8 cellular contexts compared by ENCODE assay signal in the genomic region with DNA sequence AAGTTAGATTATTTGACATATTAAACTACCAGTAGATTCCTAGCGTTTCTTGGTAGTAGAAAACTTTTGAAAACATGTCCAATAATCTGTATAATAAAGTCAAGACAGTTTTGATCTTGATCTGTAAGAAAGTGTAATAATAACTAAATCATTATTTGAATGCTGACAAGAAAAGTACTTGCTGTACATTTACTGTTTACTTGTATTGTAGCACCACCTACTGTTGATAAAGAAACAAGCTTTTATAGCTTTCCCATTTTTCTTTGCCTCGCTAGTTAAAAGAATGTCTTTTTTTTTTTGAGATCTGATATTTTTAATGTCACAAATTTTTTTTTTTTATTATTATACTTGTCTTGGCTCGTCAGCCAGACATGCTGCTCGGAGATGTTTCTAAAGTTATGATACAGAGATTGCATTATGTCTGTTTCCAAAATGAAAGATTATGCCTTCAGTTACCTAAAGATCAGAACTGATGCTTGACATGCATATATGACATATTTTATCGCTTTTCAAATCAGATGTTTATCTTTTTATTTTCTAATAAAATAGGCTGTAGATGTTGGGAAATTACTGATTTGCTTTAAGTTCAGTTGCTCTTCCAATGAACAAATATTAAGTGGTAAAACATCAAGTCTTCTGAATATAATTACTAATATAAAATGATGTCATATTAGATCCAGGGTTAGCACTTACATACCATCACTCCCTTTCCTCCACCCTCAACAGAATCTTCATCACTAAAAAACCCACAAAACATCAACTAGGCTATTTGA.
A peak's percentile ranks its signal among the peaks of the same experiment; 100 is the strongest.
DNase-seq lines count a peak whose midpoint lies in the region; ATAC-seq, FAIRE-seq and TF ChIP-seq lines count a peak whose summit lies in the region.

No MANE protein-coding gene starts in this region.

- H3K27me3 ChIP-seq in upper lobe of left lung = no peaks in the 10 kb centered on the region
- no peaks in the 10 kb centered on the region for H3K27me3 ChIP-seq in H7 (ENCODE audit: control insufficient read depth, insufficient read depth, low read length)

- intact Hi-C loops in kidney (cut with DNase I) = loop anchor here (10.0 kb wide), 1 partner anchor 205 kb away; no protein-coding TSS in a partner anchor

- H3K36me3 ChIP-seq in kidney (ENCODE audit: control insufficient read depth in 1 of 2, insufficient read depth in 2 of 2, low read length in 2 of 2) (no peaks in the 10 kb centered on the region), upper lobe of left lung (no peaks in the 10 kb centered on the region), H7 (replicated peaks; ENCODE audit: control insufficient read depth, insufficient read depth, low read length) (no peaks in the 10 kb centered on the region)

- peak overlapping the region in 1 of 2 donors; percentile 9 for H3K9ac ChIP-seq in kidney (ENCODE audit: low read length in 2 of 2)

- H3K27ac ChIP-seq in kidney (ENCODE audit: low read depth in 2 of 2, low read length in 2 of 2) = no peak overlapping the region
- H3K27ac ChIP-seq in upper lobe of left lung = no peak overlapping the region

- peak; percentile 34 for TF ChIP-seq CTCF in GM12865 (IDR thresholded peaks at IDR 0.05; ENCODE audit: insufficient read depth, low read depth, low read length, missing control alignments)
- TF ChIP-seq CTCF in kidney (IDR thresholded peaks at IDR 0.05; ENCODE audit: borderline replicate concordance, extremely low read depth, insufficient read depth) = peak; percentile 58
- TF ChIP-seq CTCF in upper lobe of left lung (IDR thresholded peaks at IDR 0.05) = peak in 5 of 6 experiments; percentile 17 to 42 (median 36)

- TF ChIP-seq POLR2A in upper lobe of left lung (IDR thresholded peaks at IDR 0.05) = no peak

- 25 to 29% methylated on average over 5 of the region's 5 CpGs for WGBS in upper lobe of left lung, 2 donors

- no peak for TF ChIP-seq EP300 in upper lobe of left lung (IDR thresholded peaks at IDR 0.05)

- DNase-seq in GM12865 (ENCODE audit: low read depth) (peak; percentile 34), NCI-H2081 treated with DMSO at 0.1 percent for 48 hours (lab: John Stamatoyannopoulos, UW) (peak; percentile 35), astrocyte of the hippocampus (ENCODE audit: low read depth, low spot score) (peak; percentile 56), kidney (no peak), upper lobe of left lung (no peak), H7 (no peak)

- ATAC-seq in upper lobe of left lung (ENCODE audit: low FRiP score in 2 of 2) = peak in 1 of 2 donors; percentile 60
- no peak for ATAC-seq in HG03571 (IDR thresholded peaks at IDR 0.05; ENCODE audit: unreplicated experiment)
- ATAC-seq in GM19455 (IDR thresholded peaks at IDR 0.05; ENCODE audit: unreplicated experiment) = no peak

- peaks cover 13 to 22% of the 10 kb centered on the region in 2 donors for H3K4me1 ChIP-seq in kidney (ENCODE audit: control insufficient read depth in 1 of 2, insufficient read depth in 1 of 2, low read depth in 1 of 2, low read length in 2 of 2)
- peaks cover 0 to 12% (median 4%) of the 10 kb centered on the region in 4 donors for H3K4me1 ChIP-seq in upper lobe of left lung

- H3K9me3 ChIP-seq in kidney (ENCODE audit: control insufficient read depth in 1 of 2, low read length in 2 of 2) (no peaks in the 10 kb centered on the region), upper lobe of left lung (no peaks in the 10 kb centered on the region)

- H3K4me3 ChIP-seq in GM12865 (ENCODE audit: low read depth, low read length) (no peak overlapping the region), kidney (ENCODE audit: low read length in 2 of 2) (no peak overlapping the region), upper lobe of left lung (no peak overlapping the region), H7 (ENCODE audit: insufficient read depth, low read depth, low read length) (no peak overlapping the region)

- peak; percentile 99 for FAIRE-seq in kidney (lab: Jason Lieb, UNC)

Comparison
In these comparisons a context has a peak if more than half of its experiments do, and no peak if none do; other contexts are left out.
1. DNase-seq: peak in GM12865 (single experiment), NCI-H2081 treated with DMSO at 0.1 percent for 48 hours (single experiment) and astrocyte of the hippocampus (single experiment); none in kidney (single experiment), upper lobe of left lung (0 of 2) and H7 (single experiment).
2. Peak in every context shown above with its lines, with median percentiles within 50 percentile points of each other: CTCF ChIP-seq.